Comparison of ENCODE assay signal across 31 cellular contexts in the genomic region with DNA sequence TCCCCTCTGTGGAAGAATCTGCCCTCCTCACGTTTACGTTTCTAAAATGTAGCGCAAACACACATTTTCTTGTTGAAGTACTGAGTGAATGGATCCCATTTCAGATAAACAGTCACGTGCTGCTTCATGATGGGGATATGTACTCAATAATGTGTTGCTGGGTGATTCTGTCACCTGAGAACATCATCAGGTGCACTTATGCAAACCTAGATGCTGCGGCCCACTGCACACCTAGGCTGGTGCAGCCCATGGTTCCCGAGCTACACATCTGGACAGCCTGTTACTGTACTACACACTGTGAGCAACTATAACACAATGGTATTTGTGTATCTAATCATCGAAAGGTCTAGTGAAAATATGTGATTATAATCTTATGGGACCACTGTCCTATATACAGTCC.
"Had no signal": no experiment of that assay in that cellular context is flagged by ENCODE, and none has a peak within 500 bp of the region (broad histone marks: within the 10 kb centered on the region; RNA-seq: fewer than 3 reads in every experiment).

No MANE protein-coding gene starts in this region.

- H3K4me3 Mint-ChIP-seq: activated CD4-positive, alpha-beta memory T cell treated with anti-CD3 and anti-CD28 coated beads, Interleukin-2, amount 10 ng/mL, durations not matched to agents 7 days and 5 days; activated CD8-positive, alpha-beta memory T cell treated with anti-CD3 and anti-CD28 coated beads, Interleukin-2, amount 10 ng/mL, durations not matched to agents 7 days and 5 days; activated naive CD4-positive, alpha-beta T cell treated with anti-CD3 and anti-CD28 coated beads, Interleukin-2, amount 50 U/mL, for 24 hours; activated naive CD8-positive, alpha-beta T cell treated with anti-CD3 and anti-CD28 coated beads, Interleukin-2, amount 10 ng/mL, durations not matched to agents 7 days and 5 days; T-helper 1 cell treated with Interleukin-12 subunit alpha and Interleukin-12 subunit beta and Interleukin-4 antibody, amounts not matched to agents 30 μg/mL and 1 μg/mL, for 36 hours; T-helper 2 cell treated with Interferon-gamma antibody and Interleukin-4, amounts not matched to agents 5 μg/mL and 100 μg/mL, for 36 hours had no signal

- H3K27ac Mint-ChIP-seq: activated CD4-positive, alpha-beta memory T cell treated with anti-CD3 and anti-CD28 coated beads, Interleukin-2, amount 10 ng/mL, durations not matched to agents 7 days and 5 days; activated CD8-positive, alpha-beta memory T cell treated with anti-CD3 and anti-CD28 coated beads, Interleukin-2, amount 10 ng/mL, durations not matched to agents 7 days and 5 days; activated naive CD8-positive, alpha-beta T cell treated with anti-CD3 and anti-CD28 coated beads, Interleukin-2, amount 10 ng/mL, durations not matched to agents 7 days and 5 days; activated T-helper 2 cell treated with anti-CD3 and anti-CD28 coated beads, Interferon-gamma antibody, Interleukin-2, Interleukin-4, amounts not matched to agents 10 μg/mL and 5 μg/mL and 100 μg/mL, durations not matched to agents 14 hours and 24 hours and 36 hours; T-helper 1 cell treated with Interleukin-12 subunit alpha and Interleukin-12 subunit beta and Interleukin-4 antibody, amounts not matched to agents 30 μg/mL and 1 μg/mL, for 36 hours; T-helper 2 cell treated with Interferon-gamma antibody and Interleukin-4, amounts not matched to agents 5 μg/mL and 100 μg/mL, for 36 hours had no signal

- H3K27me3 Mint-ChIP-seq: activated CD4-positive, alpha-beta memory T cell treated with anti-CD3 and anti-CD28 coated beads, Interleukin-2, amount 10 ng/mL, durations not matched to agents 7 days and 5 days; activated CD8-positive, alpha-beta memory T cell treated with anti-CD3 and anti-CD28 coated beads, Interleukin-2, amount 10 ng/mL, durations not matched to agents 7 days and 5 days; activated naive CD4-positive, alpha-beta T cell treated with anti-CD3 and anti-CD28 coated beads, Interleukin-2, amount 50 U/mL, for 24 hours; activated naive CD8-positive, alpha-beta T cell treated with anti-CD3 and anti-CD28 coated beads, Interleukin-2, amount 10 ng/mL, durations not matched to agents 7 days and 5 days had no signal

- H3K4me1 Mint-ChIP-seq: activated CD4-positive, alpha-beta memory T cell treated with anti-CD3 and anti-CD28 coated beads, Interleukin-2, amount 10 ng/mL, durations not matched to agents 7 days and 5 days; activated CD8-positive, alpha-beta memory T cell treated with anti-CD3 and anti-CD28 coated beads, Interleukin-2, amount 10 ng/mL, durations not matched to agents 7 days and 5 days; activated naive CD4-positive, alpha-beta T cell treated with anti-CD3 and anti-CD28 coated beads, Interleukin-2, amount 50 U/mL, for 24 hours; activated naive CD8-positive, alpha-beta T cell treated with anti-CD3 and anti-CD28 coated beads, Interleukin-2, amount 10 ng/mL, durations not matched to agents 7 days and 5 days had no signal

- DNase-seq: activated CD4-positive, alpha-beta memory T cell treated with anti-CD3 and anti-CD28 coated beads, Interleukin-2, amount 10 ng/mL, durations not matched to agents 7 days and 5 days; activated CD4-positive, alpha-beta T cell treated with anti-CD3 and anti-CD28 coated beads for 48 hours; activated CD8-positive, alpha-beta memory T cell treated with anti-CD3 and anti-CD28 coated beads for 24 hours; activated CD8-positive, alpha-beta memory T cell treated with anti-CD3 and anti-CD28 coated beads, Interleukin-2, amount 10 ng/mL, durations not matched to agents 7 days and 5 days; activated CD8-positive, alpha-beta memory T cell treated with anti-CD3 and anti-CD28 coated beads, Interleukin-2, amount 50 U/mL, for 48 hours; activated gamma-delta T cell; activated naive CD4-positive, alpha-beta T cell treated with Interleukin-2 at 50 U/mL for 16 hours; activated naive CD8-positive, alpha-beta T cell treated with anti-CD3 and anti-CD28 coated beads, Interleukin-2, amount 10 ng/mL, durations not matched to agents 7 days and 5 days; amygdala; body of pancreas; KG1; MM.1S; MV-4-11; NCI-H1092; NCI-H146; NCI-H187; NCI-H2029 treated with DMSO at 0.1 percent for 48 hours; NCI-H2107; NCI-H2171; NCI-H510A; NCI-H69; PC-3; Peyer's patch; RPMI8226; SHP77 treated with DMSO at 0.1 percent for 48 hours; SK-N-SH had no signal

- ATAC-seq: activated CD4-positive, CD25-positive, alpha-beta regulatory T cell treated with anti-CD3 and anti-CD28 coated beads, Interleukin-2, amount 50 U/mL, for 24 hours; activated CD8-positive, alpha-beta memory T cell treated with anti-CD3 and anti-CD28 coated beads, Interleukin-2, amount 10 ng/mL, durations not matched to agents 7 days and 5 days; body of pancreas; PC-3 had no signal

- H3K9me3 Mint-ChIP-seq: activated CD4-positive, alpha-beta memory T cell treated with anti-CD3 and anti-CD28 coated beads, Interleukin-2, amount 10 ng/mL, durations not matched to agents 7 days and 5 days; activated naive CD4-positive, alpha-beta T cell treated with anti-CD3 and anti-CD28 coated beads, Interleukin-2, amount 50 U/mL, for 24 hours; activated naive CD8-positive, alpha-beta T cell treated with anti-CD3 and anti-CD28 coated beads, Interleukin-2, amount 10 ng/mL, durations not matched to agents 7 days and 5 days; activated T-helper 2 cell treated with anti-CD3 and anti-CD28 coated beads, Interferon-gamma antibody, Interleukin-2, Interleukin-4, amounts not matched to agents 10 μg/mL and 5 μg/mL and 100 μg/mL, durations not matched to agents 14 hours and 24 hours and 36 hours; T-helper 1 cell treated with Interleukin-12 subunit alpha and Interleukin-12 subunit beta and Interleukin-4 antibody, amounts not matched to agents 30 μg/mL and 1 μg/mL, for 36 hours; T-helper 2 cell treated with Interferon-gamma antibody and Interleukin-4, amounts not matched to agents 5 μg/mL and 100 μg/mL, for 36 hours had no signal
